In genomic region chr10:62769574-62770242, GRCh38 we compare ENCODE assay signal across 9 cellular contexts. TPM values are rescaled to one million over a fixed set of nuclear protein-coding genes. Genes with fewer than 3 reads are reported as not detected.
DNase-seq lines count a peak whose midpoint lies in the region; ATAC-seq and TF ChIP-seq lines count a peak whose summit lies in the region.
"Had no signal": no experiment of that assay in that cellular context is flagged by ENCODE, and none has a peak within 500 bp of the region (broad histone marks: within the 10 kb centered on the region; RNA-seq: fewer than 3 reads in every experiment).

No MANE protein-coding gene starts in this region.

- H3K9me3 ChIP-seq in right cardiac atrium (ENCODE audit: control insufficient read depth, low read length) (no peaks in the 10 kb centered on the region), ascending aorta (no peaks in the 10 kb centered on the region)
- H3K9me3 ChIP-seq: ovary had no signal

- ATAC-seq in GM21390 (IDR thresholded peaks at IDR 0.05; ENCODE audit: unreplicated experiment) (peak; percentile 61), right cardiac atrium (peak; percentile 44 to 63), GM18520 (IDR thresholded peaks at IDR 0.05; ENCODE audit: unreplicated experiment) (no peak)

- WGBS in right cardiac atrium: 87% methylated on average over 1 of the region's 1 CpG

- H3K36me3 ChIP-seq in ascending aorta: no peaks in the 10 kb centered on the region
- H3K36me3 ChIP-seq: ovary had no signal

- TF ChIP-seq CTCF in GM10266 (IDR thresholded peaks at IDR 0.05; ENCODE audit: control insufficient read depth, insufficient read depth, low read depth, missing control alignments) (no peak), ascending aorta (IDR thresholded peaks at IDR 0.05) (no peak)

- DNase-seq in GM10266 (ENCODE audit: extremely low spot score): peak; percentile 16
- peak; percentile 24 for DNase-seq in HK-2 (ENCODE audit: unreplicated experiment)
- peak in 2 of 3 donors; percentile 45 to 46 for DNase-seq in right cardiac atrium
- no peak for DNase-seq in ascending aorta (ENCODE audit: low spot score in 2 of 2)
- no peak for DNase-seq in posterior vena cava (ENCODE audit: low spot score)
- no peak for DNase-seq in activated CD8-positive, alpha-beta memory T cell treated with anti-CD3 and anti-CD28 coated beads for 24 hours

- H3K27me3 ChIP-seq in right cardiac atrium (ENCODE audit: control insufficient read depth, insufficient read depth) (no peaks in the 10 kb centered on the region), ascending aorta (no peaks in the 10 kb centered on the region)
- H3K27me3 ChIP-seq: ovary had no signal

- H3K27ac ChIP-seq in right cardiac atrium (ENCODE audit: low read length) (no peak overlapping the region), ascending aorta (no peak overlapping the region)
- H3K27ac ChIP-seq: ovary had no signal

- H3K4me1 ChIP-seq in right cardiac atrium (ENCODE audit: control insufficient read depth, insufficient read depth, low read length): peaks cover 9% of the 10 kb centered on the region
- no peaks in the 10 kb centered on the region for H3K4me1 ChIP-seq in ascending aorta

- H3K4me3 ChIP-seq in right cardiac atrium (ENCODE audit: low read length) (no peak overlapping the region), ascending aorta (no peak overlapping the region)
- H3K4me3 ChIP-seq: ovary had no signal

- intact Hi-C loops in right cardiac atrium (cut with DNase I): no loop called here
- intact Hi-C loops in ascending aorta (cut with DNase I): no loop called here
- intact Hi-C loops in posterior vena cava (cut with DNase I): no loop called here

RNA-seq across cellular contexts. Expression of gene ADO, which starts 34.8 kb away (rescaled TPM):
- total RNA-seq in right cardiac atrium (10 to 100 TPM; 21.8 to 30.9 (median 25.5) TPM), ascending aorta (22.1 TPM), posterior vena cava (10 to 100 TPM; 16.4 to 20.7 TPM)
- 12.7 TPM for polyA plus RNA-seq in right cardiac atrium

RNA-seq across cellular contexts. Expression of gene EGR2, which starts 46.5 kb away (rescaled TPM):
- total RNA-seq in right cardiac atrium (1 to 10 TPM in 3 of 4 donors, under 1 TPM in 1; 0.54 to 4.7 (median 1.6) TPM), ascending aorta (11.9 TPM), posterior vena cava (1 to 10 TPM; 3.0 to 4.0 TPM)
- polyA plus RNA-seq in right cardiac atrium: 13.7 TPM

Comparison
In these comparisons a context has a peak if more than half of its experiments do, and no peak if none do; other contexts are left out.
1. DNase-seq: peak in GM10266 (single experiment), HK-2 (single experiment) and right cardiac atrium (2 of 3); none in ascending aorta (0 of 2), posterior vena cava (single experiment) and activated CD8-positive, alpha-beta memory T cell treated with anti-CD3 and anti-CD28 coated beads for 24 hours (single experiment).